ENCODE assay signal across 8 cellular contexts in the genomic region with DNA sequence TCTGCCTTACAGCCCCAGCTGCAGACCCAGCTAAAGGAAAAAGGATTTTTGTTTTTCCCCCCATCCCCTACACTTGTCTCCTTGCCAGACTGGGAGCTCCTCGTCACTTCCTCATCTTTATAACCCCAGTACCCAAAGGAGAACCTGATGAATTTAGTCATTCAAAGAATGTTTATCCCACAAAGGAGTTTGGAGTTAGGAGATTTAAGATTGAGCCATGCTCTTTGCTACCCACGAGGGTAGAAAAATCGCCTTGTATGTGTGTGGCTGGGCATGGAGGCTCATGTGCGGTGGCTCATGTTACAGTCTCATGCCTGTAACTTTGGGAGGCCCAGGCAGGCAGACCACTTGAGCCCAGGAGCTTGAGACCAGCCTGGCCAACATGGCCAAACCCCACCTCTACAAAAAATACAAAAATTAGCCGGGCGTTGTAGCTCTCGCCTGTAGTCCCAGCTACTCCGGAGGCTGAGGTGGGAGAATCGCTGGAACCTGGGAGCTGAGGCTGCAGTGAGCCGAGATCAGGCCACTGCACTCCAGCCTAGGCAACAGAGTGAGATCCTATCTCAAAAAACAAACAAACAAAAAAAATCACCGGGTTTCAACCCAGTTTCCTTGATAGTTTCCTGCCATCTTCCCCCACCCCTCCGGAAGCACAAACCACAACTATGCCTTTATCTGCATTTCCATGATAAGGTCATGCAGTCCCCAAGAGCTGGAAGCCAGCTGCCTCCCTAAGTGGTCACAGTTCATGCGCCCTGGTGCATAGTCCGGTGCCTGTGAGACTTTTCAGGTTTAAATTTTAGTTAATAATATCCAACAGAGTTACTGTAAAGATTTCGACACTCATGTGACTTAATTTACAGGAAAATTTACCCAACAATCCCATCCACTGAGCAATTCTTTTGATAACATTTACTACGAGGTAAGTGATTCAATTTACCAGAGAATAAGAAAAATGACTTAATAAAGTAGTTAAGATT. TPM values are rescaled to one million over a fixed set of nuclear protein-coding genes. Genes with fewer than 3 reads are reported as not detected.
DNase-seq lines count a peak whose midpoint lies in the region; ATAC-seq, FAIRE-seq and TF ChIP-seq lines count a peak whose summit lies in the region.

No MANE protein-coding gene starts in this region.

- peaks cover 10% of the 10 kb centered on the region for H3K79me1 ChIP-seq in mesenchymal stem cell (replicated peaks; ENCODE audit: low read length, poor library complexity, severe bottlenecking)

- 5% methylated on average over 16 of the region's 16 CpGs for WGBS in K562 (ENCODE audit: insufficient coverage, low coverage, missing lambda C conversion rate)
- WGBS in mesenchymal stem cell: 44% methylated on average over 13 of the region's 16 CpGs

- H3K9ac ChIP-seq in K562 (ENCODE audit: insufficient read depth in 1 of 2, low read depth in 2 of 2, low read length in 2 of 2) (peak overlapping the region; percentile 88 to 93), mesenchymal stem cell (ENCODE audit: low read length) (peak overlapping the region; percentile 98)

- peak overlapping the region; percentile 34 to 64 for H3K18ac ChIP-seq in mesenchymal stem cell (ENCODE audit: low read depth in 1 of 2, low read length in 2 of 2)

- H3K9me1 ChIP-seq in K562 (ENCODE audit: control insufficient read depth, insufficient read depth, low read length): no peaks in the 10 kb centered on the region

- ATAC-seq in GM19043 (IDR thresholded peaks at IDR 0.05; ENCODE audit: low read depth, unreplicated experiment): peak; percentile 25
- ATAC-seq in K562: peak; percentile 80
- ATAC-seq in HG03175 (IDR thresholded peaks at IDR 0.05; ENCODE audit: unreplicated experiment): no peak

- H2BK12ac ChIP-seq in mesenchymal stem cell (ENCODE audit: low read length in 2 of 2): peak overlapping the region in 1 of 2 experiments; percentile 39

- H3K4me2 ChIP-seq in K562 (ENCODE audit: insufficient read depth, low read length) (peak overlapping the region; percentile 87), mesenchymal stem cell (ENCODE audit: low read length, poor library complexity, severe bottlenecking) (peak overlapping the region; percentile 7)

- intact Hi-C loops in K562 (cut with micrococcal nuclease): loop anchor here (2.0 to 5.0 kb wide), 3 partner anchors 95 to 250 kb away; a partner anchor contains a TSS

- H4K20me1 ChIP-seq in K562 (replicated peaks; ENCODE audit: control insufficient read depth, insufficient read depth, low read length): no peaks in the 10 kb centered on the region

- H2AFZ ChIP-seq in K562 (ENCODE audit: low read depth, low read length) (0 out of 2 replicates have a peak overlapping the region, but pooled peaks have one; percentile 34), mesenchymal stem cell (ENCODE audit: low read depth, low read length) (no peak overlapping the region)

- CTCF ChIA-PET in K562 (lab: Yijun Ruan, JAX; ENCODE audit: low intra/inter-chr PET ratio): no interaction called here

- H3K79me2 ChIP-seq in K562 (ENCODE audit: control insufficient read depth, insufficient read depth, low read length): peaks cover 64% of the 10 kb centered on the region

- H4K91ac ChIP-seq in mesenchymal stem cell (ENCODE audit: low read length): no peak overlapping the region

- DNase-seq in Peyer's patch (peak in 1 of 3 donors; percentile 37), K562 (ENCODE audit: extremely low read depth in 1 of 4, low spot score in 3 of 4) (peak; percentile 54 to 86 (median 64)), mesenchymal stem cell (peak; percentile 78), germinal center (ENCODE audit: low spot score) (no peak), hippocampal formation (lab: John Stamatoyannopoulos, UW) (no peak), GM03348 (ENCODE audit: low spot score) (no peak)

- TF ChIP-seq POLR2A in Peyer's patch (IDR thresholded peaks at IDR 0.05) (no peak), K562 (conservative IDR thresholded peaks at IDR 0.05) (peak; percentile 45; the same call in 1 of the 2 replicates)

- H3K27ac ChIP-seq in Peyer's patch: peak overlapping the region in 3 of 4 donors; percentile 89 to 97 (median 94)
- peak overlapping the region; percentile 93 for H3K27ac ChIP-seq in K562 (ENCODE audit: extremely low read depth, low read depth, low read length)
- H3K27ac ChIP-seq in mesenchymal stem cell (ENCODE audit: low read length, poor library complexity, severe bottlenecking): peak overlapping the region; percentile 5

- H4K8ac ChIP-seq in mesenchymal stem cell (ENCODE audit: low read length): peak overlapping the region; percentile 66

- H3K4me1 ChIP-seq in Peyer's patch (peaks cover 0 to 24% (median 4%) of the 10 kb centered on the region in 4 donors), K562 (replicated peaks in 1 of 2; ENCODE audit: control insufficient read depth in 2 of 2, insufficient read depth in 2 of 2, low read length in 2 of 2) (peaks cover 20% of the 10 kb centered on the region in 2 experiments), mesenchymal stem cell (ENCODE audit: control insufficient read depth, insufficient read depth, low read depth, low read length) (peaks cover 8% of the 10 kb centered on the region)

- H3K4ac ChIP-seq in mesenchymal stem cell (ENCODE audit: low read depth in 1 of 2, low read length in 2 of 2): peak overlapping the region in 1 of 2 experiments; percentile 24

- H3K23ac ChIP-seq in mesenchymal stem cell (ENCODE audit: low read length in 2 of 2): no peak overlapping the region

- in situ Hi-C loops in K562 (cut with MboI): loop anchor here (10.0 kb wide), 1 partner anchor 193 kb away; a partner anchor contains a TSS

- H3K27me3 ChIP-seq in Peyer's patch (no peaks in the 10 kb centered on the region), K562 (ENCODE audit: control insufficient read depth in 2 of 2, insufficient read depth in 2 of 2, low read length in 2 of 2) (no peaks in the 10 kb centered on the region), mesenchymal stem cell (ENCODE audit: control insufficient read depth in 1 of 2, insufficient read depth in 1 of 2, low read length in 2 of 2) (no peaks in the 10 kb centered on the region)

- TF ChIP-seq RAD21 in K562 (CRISPR knock-in tag; conservative IDR thresholded peaks at IDR 0.05 in 1 of 2, IDR thresholded peaks at IDR 0.05 in 1 of 2): no peak

- TF ChIP-seq CTCF in Peyer's patch (IDR thresholded peaks at IDR 0.05) (no peak), K562 (IDR thresholded peaks at IDR 0.05 in 2 of 3, conservative IDR thresholded peaks at IDR 0.05 in 1 of 3; ENCODE audit: insufficient read depth in 2 of 3, low read depth in 1 of 3, low read length in 3 of 3) (no peak)

- H3K14ac ChIP-seq in mesenchymal stem cell (ENCODE audit: low read length in 2 of 2): no peak overlapping the region

- TF ChIP-seq EP300 in K562 (IDR thresholded peaks at IDR 0.05; ENCODE audit: low read length): peak; percentile 70

- H3K9me3 ChIP-seq in Peyer's patch (no peaks in the 10 kb centered on the region), K562 (replicated peaks; ENCODE audit: control insufficient read depth, insufficient read depth, low read depth, low read length) (no peaks in the 10 kb centered on the region), mesenchymal stem cell (ENCODE audit: control insufficient read depth, low read length) (no peaks in the 10 kb centered on the region)

- no peak overlapping the region for H2BK15ac ChIP-seq in mesenchymal stem cell (ENCODE audit: low read depth, poor library complexity, severe bottlenecking)

- no peak overlapping the region for H2BK120ac ChIP-seq in mesenchymal stem cell (ENCODE audit: low read depth, low read length)

- H3K36me3 ChIP-seq in Peyer's patch: no peaks in the 10 kb centered on the region
- H3K36me3 ChIP-seq in K562 (ENCODE audit: control insufficient read depth, insufficient read depth, low read length): peaks cover 17% of the 10 kb centered on the region; the same call in 2 of the 3 replicates
- H3K36me3 ChIP-seq in mesenchymal stem cell (ENCODE audit: control insufficient read depth in 1 of 2, insufficient read depth in 2 of 2, low read depth in 1 of 2, low read length in 2 of 2): peaks cover 0 to 4% of the 10 kb centered on the region in 2 experiments

- no TSS peak for BruUV-seq in K562 (replicated peaks; lab: Mats Ljungman, UMichigan)

- FAIRE-seq in K562 (lab: Jason Lieb, UNC): peak; percentile 87

- H2AK5ac ChIP-seq in mesenchymal stem cell (ENCODE audit: low read length, severe bottlenecking): peak overlapping the region; percentile 64

- H3K4me3 ChIP-seq in Peyer's patch (no peak overlapping the region), K562 (peak overlapping the region; percentile 70), mesenchymal stem cell (ENCODE audit: insufficient read depth in 1 of 2, low read depth in 1 of 2, low read length in 2 of 2) (peak overlapping the region in 1 of 2 experiments; percentile 87)

- POLR2A ChIA-PET in K562 (lab: Yijun Ruan, JAX): interaction anchor here (0.5 to 1.6 kb wide), 4 partner anchors 11 to 419 kb away, joined by 3 to 9 read pairs (median 4); no protein-coding TSS in a partner anchor

- no peak overlapping the region for H2BK5ac ChIP-seq in mesenchymal stem cell (ENCODE audit: low read depth, low read length, poor library complexity, severe bottlenecking)

RNA-seq across cellular contexts. Expression of a gene that starts 1.5 kb away (rescaled TPM):
- 10 to 100 TPM; 10.9 to 32.2 (median 12.7) TPM for total RNA-seq in Peyer's patch
- total RNA-seq in K562 (2011; cell fraction: chromatin; rRNA removed; ENCODE audit: low replicate concordance): 13.8 and 79.1 TPM in 2 replicates
- 7.0 and 11.4 TPM in 2 replicates for total RNA-seq in K562 (2011; cell fraction: nucleolus; rRNA removed)
- total RNA-seq in K562 (2011; cell fraction: nucleoplasm; rRNA removed): 19.9 and 32.4 TPM in 2 replicates
- total RNA-seq in K562 (2014; rRNA removed): 19.9 and 22.0 TPM in 2 replicates
- total RNA-seq in K562 (2014; rRNA removed; fragmentation: Illumina TruSeq; extraction: Trizol): 57.7 and 68.7 TPM in 2 replicates
- 51.3 and 57.5 TPM in 2 replicates for total RNA-seq in K562 (2015; rRNA removed; fragmentation: Illumina TruSeq; extraction: Trizol)
- 42.7 and 44.6 TPM in 2 replicates for total RNA-seq in K562 (2021)
- 48.0 and 57.8 TPM in 2 replicates for polyA plus RNA-seq in K562 (2011; rRNA removed)
- 9.1 and 19.2 TPM in 2 replicates for polyA plus RNA-seq in K562 (2011; cell fraction: cytosol; rRNA removed)
- 14.3 and 16.2 TPM in 2 replicates for polyA plus RNA-seq in K562 (2011; cell fraction: nucleus; rRNA removed)
- 23.9 and 27.7 TPM in 2 replicates for polyA plus RNA-seq in K562 (2012)
- 35.7 and 44.4 TPM in 2 replicates for polyA plus RNA-seq in K562 (2014; fragmentation: Illumina TruSeq; extraction: Trizol)
- polyA plus RNA-seq in K562 (2014; fragmentation: Nextera tagmentation; extraction: Ambion mirVana): 10 to 100 TPM; 17.3 to 42.7 TPM
- 21.3 and 24.6 TPM in 2 replicates for polyA plus RNA-seq in K562 (2014; rRNA removed)
- polyA minus RNA-seq in K562 (2011; rRNA and poly(A)+ RNA removed): 82.2 and 111 TPM in 2 replicates
- 22.3 and 34.3 TPM in 2 replicates for polyA minus RNA-seq in K562 (2011; cell fraction: cytosol; rRNA and poly(A)+ RNA removed)
- 14.9 and 27.8 TPM in 2 replicates for polyA minus RNA-seq in K562 (2011; cell fraction: nucleus; rRNA and poly(A)+ RNA removed)
- polyA plus RNA-seq in mesenchymal stem cell (2013, experiment 1 of 2): 32.2 TPM
- 30.9 TPM for polyA plus RNA-seq in mesenchymal stem cell (2013, experiment 2 of 2)

RNA-seq across cellular contexts. Expression of a gene that starts 7.1 kb away (rescaled TPM):
- total RNA-seq in Peyer's patch (10 to 100 TPM; 12.4 to 92.4 (median 17.8) TPM), K562 (2014; rRNA removed) (9.4 and 10.4 TPM in 2 replicates), K562 (2014; rRNA removed; fragmentation: Illumina TruSeq; extraction: Trizol) (15.5 and 18.0 TPM in 2 replicates), K562 (2015; rRNA removed; fragmentation: Illumina TruSeq; extraction: Trizol) (12.7 and 14.4 TPM in 2 replicates), K562 (2021) (12.6 and 14.4 TPM in 2 replicates)
- total RNA-seq in K562 (2011; cell fraction: chromatin; rRNA removed; ENCODE audit: low replicate concordance): 50.4 and 67.3 TPM in 2 replicates
- total RNA-seq in K562 (2011; cell fraction: nucleolus; rRNA removed): 12.7 and 16.2 TPM in 2 replicates
- 27.6 and 33.9 TPM in 2 replicates for total RNA-seq in K562 (2011; cell fraction: nucleoplasm; rRNA removed)
- polyA plus RNA-seq in K562 (2011; rRNA removed) (21.9 and 23.4 TPM in 2 replicates), K562 (2014; fragmentation: Illumina TruSeq; extraction: Trizol) (10.4 and 13.3 TPM in 2 replicates), K562 (2014; fragmentation: Nextera tagmentation; extraction: Ambion mirVana) (1 to 10 TPM; 2.5 TPM), K562 (2014; rRNA removed) (9.5 and 9.6 TPM in 2 replicates)
- polyA plus RNA-seq in K562 (2011; cell fraction: cytosol; rRNA removed): 2.3 and 9.1 TPM in 2 replicates
- polyA plus RNA-seq in K562 (2011; cell fraction: nucleus; rRNA removed): 13.5 and 17.9 TPM in 2 replicates
- 6.5 and 10.3 TPM in 2 replicates for polyA plus RNA-seq in K562 (2012)
- polyA minus RNA-seq in K562 (2011; rRNA and poly(A)+ RNA removed): 57.4 and 75.6 TPM in 2 replicates
- polyA minus RNA-seq in K562 (2011; cell fraction: cytosol; rRNA and poly(A)+ RNA removed): 14.9 and 15.0 TPM in 2 replicates
- polyA minus RNA-seq in K562 (2011; cell fraction: nucleus; rRNA and poly(A)+ RNA removed): 11.8 and 26.8 TPM in 2 replicates
- polyA plus RNA-seq in mesenchymal stem cell (2013, experiment 1 of 2): 12.1 TPM
- 13.1 TPM for polyA plus RNA-seq in mesenchymal stem cell (2013, experiment 2 of 2)

RNA-seq across cellular contexts. Expression of a gene that starts 59.2 kb away (rescaled TPM):
- 10 to 100 TPM; 17.3 to 64.4 (median 37.1) TPM for total RNA-seq in Peyer's patch
- 11.5 and 23.4 TPM in 2 replicates for total RNA-seq in K562 (2011; cell fraction: chromatin; rRNA removed; ENCODE audit: low replicate concordance)
- 18.2 and 20.8 TPM in 2 replicates for total RNA-seq in K562 (2011; cell fraction: nucleolus; rRNA removed)
- 18.3 and 19.0 TPM in 2 replicates for total RNA-seq in K562 (2011; cell fraction: nucleoplasm; rRNA removed)
- 18.2 and 24.5 TPM in 2 replicates for total RNA-seq in K562 (2014; rRNA removed)
- total RNA-seq in K562 (2014; rRNA removed; fragmentation: Illumina TruSeq; extraction: Trizol): 17.7 and 19.5 TPM in 2 replicates
- total RNA-seq in K562 (2015; rRNA removed; fragmentation: Illumina TruSeq; extraction: Trizol): 16.9 and 19.6 TPM in 2 replicates
- total RNA-seq in K562 (2021): 28.4 and 30.3 TPM in 2 replicates
- polyA plus RNA-seq in K562 (2011; rRNA removed): 28.6 and 29.8 TPM in 2 replicates
- polyA plus RNA-seq in K562 (2011; cell fraction: cytosol; rRNA removed): 23.4 and 25.3 TPM in 2 replicates
- 33.8 and 41.2 TPM in 2 replicates for polyA plus RNA-seq in K562 (2011; cell fraction: nucleus; rRNA removed)
- polyA plus RNA-seq in K562 (2012): 29.1 and 29.6 TPM in 2 replicates
- 17.5 and 19.7 TPM in 2 replicates for polyA plus RNA-seq in K562 (2014; fragmentation: Illumina TruSeq; extraction: Trizol)
- polyA plus RNA-seq in K562 (2014; fragmentation: Nextera tagmentation; extraction: Ambion mirVana): 10 to 100 TPM in 1 of 2 experiments, 1 to 10 TPM in 1; 8.3 to 13.6 TPM
- 25.5 and 27.4 TPM in 2 replicates for polyA plus RNA-seq in K562 (2014; rRNA removed)
- 12.5 and 13.2 TPM in 2 replicates for polyA minus RNA-seq in K562 (2011; rRNA and poly(A)+ RNA removed)
- 12.5 and 14.7 TPM in 2 replicates for polyA minus RNA-seq in K562 (2011; cell fraction: cytosol; rRNA and poly(A)+ RNA removed)
- polyA minus RNA-seq in K562 (2011; cell fraction: nucleus; rRNA and poly(A)+ RNA removed): 10.0 and 15.6 TPM in 2 replicates
- 4.7 TPM for polyA plus RNA-seq in mesenchymal stem cell (2013, experiment 1 of 2)
- 5.0 TPM for polyA plus RNA-seq in mesenchymal stem cell (2013, experiment 2 of 2)

Comparison
In these comparisons a context has a peak if more than half of its experiments do, and no peak if none do; other contexts are left out.
1. DNase-seq: peak in K562 (4 of 4) and mesenchymal stem cell (single experiment); none in germinal center (single experiment), hippocampal formation (0 of 2) and GM03348 (single experiment).
2. H3K27ac ChIP-seq: peak in every context shown above with its lines; median percentile 94 in Peyer's patch; 93 in K562; 5 in mesenchymal stem cell.